Comparison of ENCODE assay signal across 8 cellular contexts in genomic region chr11:102306817-102307814, GRCh38. TPM values are rescaled to one million over a fixed set of nuclear protein-coding genes. Genes with fewer than 3 reads are reported as not detected.
A peak's percentile ranks its signal among the peaks of the same experiment; 100 is the strongest.
DNase-seq lines count a peak whose midpoint lies in the region; ATAC-seq lines count a peak whose summit lies in the region.

No MANE protein-coding gene starts in this region.

- peak overlapping the region; percentile 65 for H3K27ac ChIP-seq in KOPT-K1 (ENCODE audit: low read depth, low read length, poor library complexity, severe bottlenecking)

- ATAC-seq in left colon (peak; percentile 21), GM18909 (IDR thresholded peaks at IDR 0.05; ENCODE audit: poor library complexity, unreplicated experiment) (no peak)

- DNase-seq in CD1c-positive myeloid dendritic cell (ENCODE audit: extremely low spot score) (peak; percentile 73), T-helper 22 cell (ENCODE audit: low read depth) (peak; percentile 58), left colon (no peak), NCI-H524 treated with DMSO at 0.1 percent for 48 hours (lab: John Stamatoyannopoulos, UW) (no peak), inferior parietal cortex (ENCODE audit: extremely low spot score) (no peak), NCI-H446 treated with DMSO at 0.1 percent for 48 hours (lab: John Stamatoyannopoulos, UW) (no peak)

- peaks cover 20% of the 10 kb centered on the region for H3K9me3 ChIP-seq in KOPT-K1 (ENCODE audit: insufficient read depth, low read length, poor library complexity, severe bottlenecking)

- intact Hi-C loops in left colon (cut with DNase I, micrococcal nuclease): no loop called here

- H3K36me3 ChIP-seq in KOPT-K1 (ENCODE audit: insufficient read depth, low read length): no peaks in the 10 kb centered on the region

RNA-seq across cellular contexts. Expression of gene BIRC3, which starts 10.2 kb away (rescaled TPM):
- total RNA-seq in left colon: 10 to 100 TPM; 41.7 to 53.6 TPM

RNA-seq across cellular contexts. Expression of gene BIRC2, which starts 39.9 kb away (rescaled TPM):
- 10 to 100 TPM; 46.9 to 50.7 TPM for total RNA-seq in left colon

Comparison
In these comparisons a context has a peak if more than half of its experiments do, and no peak if none do; other contexts are left out.
1. DNase-seq: peak in CD1c-positive myeloid dendritic cell (single experiment) and T-helper 22 cell (single experiment); none in left colon (0 of 2), NCI-H524 treated with DMSO at 0.1 percent for 48 hours (single experiment), inferior parietal cortex (single experiment) and NCI-H446 treated with DMSO at 0.1 percent for 48 hours (single experiment).